Comparison of ENCODE assay signal across 8 cellular contexts in the genomic region with DNA sequence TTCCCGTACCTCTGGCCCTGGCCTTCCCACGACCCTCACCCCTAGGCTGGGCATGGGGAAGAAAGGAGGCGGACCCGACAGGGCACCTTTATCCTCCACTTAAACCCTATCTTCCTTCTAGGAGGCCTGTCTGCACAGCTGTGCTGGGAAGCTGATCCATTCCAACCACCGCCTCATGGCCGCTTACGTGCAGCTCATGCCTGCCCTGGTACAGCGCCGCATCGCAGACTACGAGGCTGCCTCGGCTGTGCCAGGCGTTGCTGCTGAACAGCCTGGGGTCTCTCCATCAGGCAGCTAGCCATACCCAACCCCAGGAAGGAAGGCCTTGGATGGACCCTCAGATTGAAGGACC. TPM values are rescaled to one million over a fixed set of nuclear protein-coding genes. Genes with fewer than 3 reads are reported as not detected.
DNase-seq lines count a peak whose midpoint lies in the region; ATAC-seq, FAIRE-seq and TF ChIP-seq lines count a peak whose summit lies in the region.

No MANE protein-coding gene starts in this region.

- H3K9me3 ChIP-seq in RWPE2 (ENCODE audit: severe bottlenecking) (no peaks in the 10 kb centered on the region), esophagus muscularis mucosa (no peaks in the 10 kb centered on the region), pancreas (no peaks in the 10 kb centered on the region)

- WGBS in esophagus muscularis mucosa = 0% methylated on average over 2 of the region's 13 CpGs
- WGBS in pancreas, 2 donors = 1 to 6% methylated on average over 13 of the region's 13 CpGs

- TF ChIP-seq EP300 in esophagus muscularis mucosa (IDR thresholded peaks at IDR 0.05) = no peak

- no peaks in the 10 kb centered on the region for H3K27me3 ChIP-seq in RWPE2 (ENCODE audit: insufficient read depth, poor library complexity, severe bottlenecking)
- no peaks in the 10 kb centered on the region for H3K27me3 ChIP-seq in esophagus muscularis mucosa
- H3K27me3 ChIP-seq in pancreas = no peaks in the 10 kb centered on the region

- no peak for DNase-seq in activated CD4-positive, alpha-beta T cell treated with anti-CD3 and anti-CD28 coated beads, Interleukin-2, amount 10 ng/mL, durations not matched to agents 7 days and 5 days
- no peak for DNase-seq in activated CD4-positive, alpha-beta T cell treated with anti-CD3 and anti-CD28 coated beads, Interleukin-2, amount 50 U/mL, for 1 hour
- no peak for DNase-seq in RWPE2 (ENCODE audit: low spot score)
- no peak for DNase-seq in esophagus muscularis mucosa (ENCODE audit: extremely low spot score)
- DNase-seq in pancreas = peak in 1 of 6 donors; percentile 72
- no peak for DNase-seq in NOMO-1 treated with DMSO at 0.1 percent for 48 hours (lab: John Stamatoyannopoulos, UW; ENCODE audit: unreplicated experiment)

- CTCF ChIA-PET in activated CD4-positive, alpha-beta T cell treated with anti-CD3 and anti-CD28 coated beads, Interleukin-2, amount 10 ng/mL, durations not matched to agents 7 days and 5 days (lab: Charles Lee) = interaction anchor here (0.8 to 2.3 kb wide), 10 partner anchors 10 to 112 kb away, joined by 3 to 14 read pairs (median 4); a partner anchor contains a TSS

- peaks cover 37% of the 10 kb centered on the region for H3K4me1 Mint-ChIP-seq in activated CD4-positive, alpha-beta T cell treated with anti-CD3 and anti-CD28 coated beads, Interleukin-2, amount 10 ng/mL, durations not matched to agents 7 days and 5 days

- peaks cover 6% of the 10 kb centered on the region for H3K4me1 ChIP-seq in RWPE2 (ENCODE audit: insufficient read depth, poor library complexity, severe bottlenecking)
- H3K4me1 ChIP-seq in esophagus muscularis mucosa = peaks cover 20 to 46% (median 34%) of the 10 kb centered on the region in 4 donors
- H3K4me1 ChIP-seq in pancreas = peaks cover 16 to 24% (median 16%) of the 10 kb centered on the region in 3 donors

- FAIRE-seq in pancreas (lab: Jason Lieb, UNC) = no peak

- H3K9me3 Mint-ChIP-seq in activated CD4-positive, alpha-beta T cell treated with anti-CD3 and anti-CD28 coated beads, Interleukin-2, amount 10 ng/mL, durations not matched to agents 7 days and 5 days = no peaks in the 10 kb centered on the region

- H3K27ac ChIP-seq in RWPE2 (ENCODE audit: poor library complexity, severe bottlenecking) (peak overlapping the region; percentile 61), esophagus muscularis mucosa (replicated peaks in 1 of 4) (peak overlapping the region; percentile 91 to 92 (median 91)), pancreas (peak overlapping the region; percentile 87 to 94 (median 91))

- TF ChIP-seq CTCF in RWPE2 (IDR thresholded peaks at IDR 0.05; ENCODE audit: poor library complexity, severe bottlenecking) = no peak
- TF ChIP-seq CTCF in esophagus muscularis mucosa (IDR thresholded peaks at IDR 0.05) = no peak
- no peak for TF ChIP-seq CTCF in pancreas (IDR thresholded peaks at IDR 0.05)

- intact Hi-C loops in esophagus muscularis mucosa (cut with DNase I) = no loop called here
- intact Hi-C loops in pancreas (cut with DNase I) = no loop called here

- POLR2A ChIA-PET in activated CD4-positive, alpha-beta T cell treated with anti-CD3 and anti-CD28 coated beads, Interleukin-2, amount 10 ng/mL, durations not matched to agents 7 days and 5 days (lab: Charles Lee) = interaction anchor here (0.6 kb wide), 2 partner anchors 14 to 118 kb away, joined by 3 to 4 read pairs; no protein-coding TSS in a partner anchor

- peaks cover 27% of the 10 kb centered on the region for H3K36me3 Mint-ChIP-seq in activated CD4-positive, alpha-beta T cell treated with anti-CD3 and anti-CD28 coated beads, Interleukin-2, amount 10 ng/mL, durations not matched to agents 7 days and 5 days (ENCODE audit: low read depth)

- no peaks in the 10 kb centered on the region for H3K27me3 Mint-ChIP-seq in activated CD4-positive, alpha-beta T cell treated with anti-CD3 and anti-CD28 coated beads, Interleukin-2, amount 10 ng/mL, durations not matched to agents 7 days and 5 days

- H3K4me3 ChIP-seq in RWPE2 (ENCODE audit: severe bottlenecking) = peak overlapping the region; percentile 63
- peak overlapping the region; percentile 62 to 82 (median 77) for H3K4me3 ChIP-seq in esophagus muscularis mucosa
- H3K4me3 ChIP-seq in pancreas = peak overlapping the region; percentile 64 to 81 (median 77)

- H3K4me3 Mint-ChIP-seq in activated CD4-positive, alpha-beta T cell treated with anti-CD3 and anti-CD28 coated beads, Interleukin-2, amount 10 ng/mL, durations not matched to agents 7 days and 5 days = peak overlapping the region; percentile 82

- TF ChIP-seq POLR2A in esophagus muscularis mucosa (IDR thresholded peaks at IDR 0.05; ENCODE audit: low read depth) = no peak

- ATAC-seq in RWPE2 (ENCODE audit: low read depth) (peak; percentile 16; the same call in 2 of the 3 replicates), pancreas (peak; percentile 5 to 29 (median 6)), GM21737 (IDR thresholded peaks at IDR 0.05; ENCODE audit: unreplicated experiment) (no peak), HG02571 (IDR thresholded peaks at IDR 0.05; ENCODE audit: unreplicated experiment) (no peak)

- peaks cover 81% of the 10 kb centered on the region for H3K36me3 ChIP-seq in RWPE2 (ENCODE audit: low read depth)
- peaks cover 15 to 74% (median 63%) of the 10 kb centered on the region in 4 donors for H3K36me3 ChIP-seq in esophagus muscularis mucosa
- peaks cover 0 to 22% (median 14%) of the 10 kb centered on the region in 3 donors for H3K36me3 ChIP-seq in pancreas

- H3K27ac Mint-ChIP-seq in activated CD4-positive, alpha-beta T cell treated with anti-CD3 and anti-CD28 coated beads, Interleukin-2, amount 10 ng/mL, durations not matched to agents 7 days and 5 days = peak overlapping the region; percentile 93

RNA-seq across cellular contexts. Expression of a gene that starts 0.6 kb away (rescaled TPM):
- total RNA-seq in activated CD4-positive, alpha-beta T cell treated with anti-CD3 and anti-CD28 coated beads, Interleukin-2, amount 10 ng/mL, durations not matched to agents 7 days and 5 days = 10 to 100 TPM; 25.6 to 27.0 TPM
- total RNA-seq in esophagus muscularis mucosa (10 to 100 TPM; 41.1 to 45.1 (median 42.7) TPM), pancreas (10 to 100 TPM; 11.8 to 20.9 (median 16.1) TPM)
- 10 to 100 TPM in 1 of 2 donors, 1 to 10 TPM in 1; 8.2 to 19.4 TPM for polyA plus RNA-seq in pancreas

RNA-seq across cellular contexts. Expression of a gene that starts 0.8 kb away (rescaled TPM):
- total RNA-seq in activated CD4-positive, alpha-beta T cell treated with anti-CD3 and anti-CD28 coated beads, Interleukin-2, amount 10 ng/mL, durations not matched to agents 7 days and 5 days = 10 to 100 TPM; 39.0 to 40.6 TPM
- 10 to 100 TPM; 43.9 to 51.2 (median 48.6) TPM for total RNA-seq in esophagus muscularis mucosa
- total RNA-seq in pancreas = 10 to 100 TPM; 30.5 to 44.9 (median 35.0) TPM
- 10 to 100 TPM; 53.7 to 92.0 TPM for polyA plus RNA-seq in pancreas

RNA-seq across cellular contexts. Expression of a gene that starts 8.2 kb away (rescaled TPM):
- 1 to 10 TPM; 6.8 to 8.4 TPM for total RNA-seq in activated CD4-positive, alpha-beta T cell treated with anti-CD3 and anti-CD28 coated beads, Interleukin-2, amount 10 ng/mL, durations not matched to agents 7 days and 5 days
- 10 to 100 TPM; 26.6 to 47.6 (median 35.3) TPM for total RNA-seq in esophagus muscularis mucosa
- total RNA-seq in pancreas = 10 to 100 TPM in 1 of 6 donors, 1 to 10 TPM in 5; 5.2 to 13.7 (median 6.8) TPM
- 10 to 100 TPM; 16.5 to 30.8 TPM for polyA plus RNA-seq in pancreas

RNA-seq across cellular contexts. Expression of a gene that starts 15.2 kb away (rescaled TPM):
- total RNA-seq in activated CD4-positive, alpha-beta T cell treated with anti-CD3 and anti-CD28 coated beads, Interleukin-2, amount 10 ng/mL, durations not matched to agents 7 days and 5 days = 10 to 100 TPM; 15.8 to 18.0 TPM
- total RNA-seq in esophagus muscularis mucosa = 10 to 100 TPM in 1 of 4 donors, 1 to 10 TPM in 3; 6.1 to 14.5 (median 7.0) TPM
- 1 to 10 TPM; 1.9 to 4.3 (median 3.2) TPM for total RNA-seq in pancreas
- 10 to 100 TPM in 1 of 2 donors, 1 to 10 TPM in 1; 9.5 to 11.2 TPM for polyA plus RNA-seq in pancreas

RNA-seq across cellular contexts. Expression of a gene that starts 41.1 kb away (rescaled TPM):
- under 1 TPM in 1 of 2 experiments, not detected in 1; 0.35 TPM for total RNA-seq in activated CD4-positive, alpha-beta T cell treated with anti-CD3 and anti-CD28 coated beads, Interleukin-2, amount 10 ng/mL, durations not matched to agents 7 days and 5 days
- total RNA-seq in esophagus muscularis mucosa (1 to 10 TPM in 1 of 4 donors, under 1 TPM in 3; 0.50 to 1.2 (median 0.69) TPM), pancreas (1 to 10 TPM in 5 of 6 donors, under 1 TPM in 1; 0.91 to 4.1 (median 1.8) TPM)
- 1 to 10 TPM; 4.2 to 5.2 TPM for polyA plus RNA-seq in pancreas

Comparison
In these comparisons a context has a peak if more than half of its experiments do, and no peak if none do; other contexts are left out.
1. ATAC-seq: peak in RWPE2 (single experiment) and pancreas (4 of 4); none in GM21737 (single experiment) and HG02571 (single experiment).
2. Peak in every context shown above with its lines, with median percentiles within 50 percentile points of each other: H3K27ac ChIP-seq and H3K4me3 ChIP-seq.